19 cellular contexts compared by ENCODE assay signal in genomic region chr3:64616953-64617352, GRCh38.
"Had no signal": no experiment of that assay in that cellular context is flagged by ENCODE, and none has a peak within 500 bp of the region (broad histone marks: within the 10 kb centered on the region; RNA-seq: fewer than 3 reads in every experiment).

No MANE protein-coding gene starts in this region.

- H3K36me3 ChIP-seq: breast epithelium had no signal

- H3K4me1 ChIP-seq: ascending aorta, breast epithelium had no signal

- H3K27me3 Mint-ChIP-seq: activated naive CD4-positive, alpha-beta T cell treated with anti-CD3 and anti-CD28 coated beads, Interleukin-2, amount 10 ng/mL, durations not matched to agents 7 days and 5 days; progenitor cell of endocrine pancreas; T-cell had no signal

- H3K4me3 Mint-ChIP-seq: activated naive CD4-positive, alpha-beta T cell treated with anti-CD3 and anti-CD28 coated beads, Interleukin-2, amount 10 ng/mL, durations not matched to agents 7 days and 5 days; nephron progenitor cell; T-cell had no signal

- H3K27me3 ChIP-seq: ascending aorta, breast epithelium, esophagus muscularis mucosa, stomach had no signal

- H3K36me3 Mint-ChIP-seq: activated naive CD4-positive, alpha-beta T cell treated with anti-CD3 and anti-CD28 coated beads, Interleukin-2, amount 10 ng/mL, durations not matched to agents 7 days and 5 days; T-cell had no signal

- DNase-seq: activated CD4-positive, alpha-beta T cell treated with anti-CD3 and anti-CD28 coated beads, Interleukin-2, amount 50 U/mL, for 4 hours; activated CD4-positive, CD25-positive, alpha-beta regulatory T cell treated with anti-CD3 and anti-CD28 coated beads, Interleukin-2, amount 50 U/mL, for 72 hours; activated naive CD4-positive, alpha-beta T cell treated with anti-CD3 and anti-CD28 coated beads, Interleukin-2, amount 10 ng/mL, durations not matched to agents 7 days and 5 days; islet precursor cell; mesendoderm; nephron progenitor cell; occipital lobe; stimulated activated CD4-positive, alpha-beta T cell treated with anti-CD3 and anti-CD28 coated beads, Interleukin-1b, Interleukin-23, amount 100 ng/mL, for 48 hours; stomach; T-cell; T-helper 9 cell had no signal

- H3K4me1 Mint-ChIP-seq: activated naive CD4-positive, alpha-beta T cell treated with anti-CD3 and anti-CD28 coated beads, Interleukin-2, amount 10 ng/mL, durations not matched to agents 7 days and 5 days; T-cell had no signal

- H3K9me3 ChIP-seq: ascending aorta, breast epithelium, esophagus muscularis mucosa, stomach, thoracic aorta had no signal

- H3K27ac Mint-ChIP-seq: activated naive CD4-positive, alpha-beta T cell treated with anti-CD3 and anti-CD28 coated beads, Interleukin-2, amount 10 ng/mL, durations not matched to agents 7 days and 5 days; nephron progenitor cell; progenitor cell of endocrine pancreas; T-cell had no signal

- ATAC-seq: left lobe of liver, sciatic nerve, T-cell had no signal

- H3K27ac ChIP-seq: ascending aorta, breast epithelium, SK-N-MC, thoracic aorta had no signal

- H3K4me3 ChIP-seq: ascending aorta, breast epithelium, esophagus muscularis mucosa, SK-N-MC, stomach, thoracic aorta had no signal
